15 cellular contexts compared by ENCODE assay signal in genomic region chr2:60513191-60513590, GRCh38. TPM values are rescaled to one million over a fixed set of nuclear protein-coding genes. Genes with fewer than 3 reads are reported as not detected.
DNase-seq lines count a peak whose midpoint lies in the region; ATAC-seq and TF ChIP-seq lines count a peak whose summit lies in the region.
"Had no signal": no experiment of that assay in that cellular context is flagged by ENCODE, and none has a peak within 500 bp of the region (broad histone marks: within the 10 kb centered on the region; RNA-seq: fewer than 3 reads in every experiment).

No MANE protein-coding gene starts in this region.

- H3K27ac Mint-ChIP-seq in WTC11: no peak overlapping the region; the same call in 1 of the 2 replicates

- no peak for TF ChIP-seq POLR2A in esophagus squamous epithelium (IDR thresholded peaks at IDR 0.05)

- CTCF ChIA-PET in WTC11 (lab: Charles Lee): no interaction called here

- no peaks in the 10 kb centered on the region for H3K27me3 Mint-ChIP-seq in WTC11 (ENCODE audit: low read depth)

- no peaks in the 10 kb centered on the region for H3K27me3 ChIP-seq in right atrium auricular region
- H3K27me3 ChIP-seq in esophagus squamous epithelium: peaks cover 0 to 15% (median 0%) of the 10 kb centered on the region in 4 donors

- H3K9me3 Mint-ChIP-seq in WTC11: no peaks in the 10 kb centered on the region

- H3K4me1 Mint-ChIP-seq in WTC11: peaks cover 93% of the 10 kb centered on the region

- ATAC-seq in left cardiac atrium: no peak
- ATAC-seq in WTC11: no peak
- ATAC-seq in left lobe of liver: no peak
- no peak for ATAC-seq in GM18861 (IDR thresholded peaks at IDR 0.05; ENCODE audit: unreplicated experiment)
- ATAC-seq: Panc1, SK-N-SH treated with all-trans-retinoic acid at 6 μM for 48 hours had no signal

- peaks cover 7% of the 10 kb centered on the region for H3K36me3 Mint-ChIP-seq in WTC11

- H3K27ac ChIP-seq in right atrium auricular region (no peak overlapping the region), esophagus squamous epithelium (peak overlapping the region; percentile 19 to 85 (median 74)), skin epidermis (peak overlapping the region in 12 of 21 experiments; percentile 6 to 69 (median 41))
- H3K27ac ChIP-seq: 22Rv1 had no signal

- peak; percentile 43 for DNase-seq in right atrium auricular region (ENCODE audit: low spot score)
- no peak for DNase-seq in left cardiac atrium
- no peak for DNase-seq in esophagus squamous epithelium (lab: John Stamatoyannopoulos, UW)
- DNase-seq in WTC11 (ENCODE audit: low spot score): no peak
- no peak for DNase-seq in left lobe of liver (ENCODE audit: low spot score)
- no peak for DNase-seq in RKO (ENCODE audit: low spot score)
- DNase-seq: KG1, NCI-H1105, NCI-H1694 treated with DMSO at 0.1 percent for 48 hours, SHP77 had no signal

- TF ChIP-seq CTCF in right atrium auricular region (IDR thresholded peaks at IDR 0.05) (no peak), esophagus squamous epithelium (IDR thresholded peaks at IDR 0.05) (no peak), WTC11 (IDR thresholded peaks at IDR 0.05) (no peak)

- WGBS in esophagus squamous epithelium, 2 donors: 60 to 78% methylated on average over 2 to 5 of the region's 5 CpGs

- H3K36me3 ChIP-seq in right atrium auricular region (no peaks in the 10 kb centered on the region), esophagus squamous epithelium (no peaks in the 10 kb centered on the region)

- intact Hi-C loops in left cardiac atrium (cut with DNase I): no loop called here
- intact Hi-C loops in esophagus squamous epithelium (cut with DNase I): no loop called here

- POLR2A ChIA-PET in WTC11 (lab: Charles Lee): no interaction called here

- no peak overlapping the region for H3K4me3 Mint-ChIP-seq in WTC11

- H3K4me1 ChIP-seq in right atrium auricular region (peaks cover 0 to 16% of the 10 kb centered on the region in 2 donors), esophagus squamous epithelium (peaks cover 26 to 96% (median 27%) of the 10 kb centered on the region in 3 donors)

- no peak overlapping the region for H3K4me3 ChIP-seq in right atrium auricular region
- H3K4me3 ChIP-seq in esophagus squamous epithelium: no peak overlapping the region
- H3K4me3 ChIP-seq in skin epidermis: no peak overlapping the region

- no peaks in the 10 kb centered on the region for H3K9me3 ChIP-seq in right atrium auricular region
- H3K9me3 ChIP-seq in esophagus squamous epithelium: no peaks in the 10 kb centered on the region

TF ChIP-seq in WTC11, 78 proteins besides CTCF, POLR2A, EP300 and RAD21:
- TF ChIP-seq TCF7 (CRISPR knock-in tag; IDR thresholded peaks at IDR 0.05; ENCODE audit: low read depth): no peak
- TF ChIP-seq ZNF396 (CRISPR knock-in tag; IDR thresholded peaks at IDR 0.05; ENCODE audit: borderline replicate concordance): no peak
- no peak for TF ChIP-seq HMGXB4 (CRISPR knock-in tag; IDR thresholded peaks at IDR 0.05)
- TF ChIP-seq ZNF532 (CRISPR knock-in tag; IDR thresholded peaks at IDR 0.05; ENCODE audit: borderline replicate concordance): no peak
- TF ChIP-seq ZNF512 (CRISPR knock-in tag; IDR thresholded peaks at IDR 0.05; ENCODE audit: borderline replicate concordance): no peak
- no peak for TF ChIP-seq E2F5 (CRISPR knock-in tag; IDR thresholded peaks at IDR 0.05)

RNA-seq across cellular contexts. Expression of gene BCL11A, which starts 40.3 kb away (rescaled TPM):
- 1 to 10 TPM; 2.2 to 3.3 TPM for total RNA-seq in right atrium auricular region
- total RNA-seq in left cardiac atrium: 1 to 10 TPM; 4.5 to 4.7 TPM
- total RNA-seq in esophagus squamous epithelium: 10 to 100 TPM; 23.9 to 46.2 (median 33.8) TPM
- 45.0 to 53.2 TPM (median 46.8 TPM) in 3 replicates for total RNA-seq in WTC11 (2021)
- 0.50 TPM for total RNA-seq in left lobe of liver

Comparison
In these comparisons a context has a peak if more than half of its experiments do, and no peak if none do; other contexts are left out.
1. H3K27ac ChIP-seq: peak in esophagus squamous epithelium (4 of 4) and skin epidermis (12 of 21); none in right atrium auricular region (0 of 2).